8 cellular contexts compared by ENCODE assay signal in the genomic region with DNA sequence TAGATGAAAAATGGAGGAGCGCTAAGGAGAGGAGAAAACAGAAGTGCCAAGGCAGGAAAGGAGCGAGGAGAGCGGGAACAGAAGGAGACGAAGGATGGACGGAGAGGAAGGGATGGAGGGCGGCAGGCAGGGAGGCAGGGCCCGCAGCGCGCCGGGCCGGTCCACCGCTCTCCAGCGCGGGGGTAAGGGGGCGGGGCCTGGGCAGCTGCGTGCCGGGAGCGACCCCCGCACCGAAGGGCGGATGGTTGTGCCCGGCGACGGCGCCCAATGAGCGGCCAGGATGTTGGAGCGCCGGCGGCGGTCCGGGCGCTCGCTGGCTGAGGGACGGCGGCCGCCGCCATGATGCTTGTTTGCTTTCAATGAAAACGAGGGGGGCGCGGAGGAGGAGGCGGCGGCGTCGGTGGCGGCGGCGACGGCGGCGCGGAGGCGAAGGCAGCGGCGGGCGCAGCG. TPM values are rescaled to one million over a fixed set of nuclear protein-coding genes. Genes with fewer than 3 reads are reported as not detected.
DNase-seq lines count a peak whose midpoint lies in the region; ATAC-seq lines count a peak whose summit lies in the region.

CNOT6 (plus strand) TSS at position 320 of the 450 bp plus-strand sequence. CDS start 34,898 bp downstream, outside the sequence.

- no peaks in the 10 kb centered on the region for H3K27me3 Mint-ChIP-seq in activated CD4-positive, alpha-beta T cell treated with anti-CD3 and anti-CD28 coated beads, Interleukin-2, amount 10 ng/mL, durations not matched to agents 7 days and 5 days

- peak within 1 kb of the TSS; percentile 82 to 97 (median 94) for H3K4me2 ChIP-seq in BLaER1 treated with 17β-estradiol and CSF1 and Interleukin-3, amounts not matched to agents 10 nM and 100 nM

- H3K4me1 Mint-ChIP-seq in activated CD4-positive, alpha-beta T cell treated with anti-CD3 and anti-CD28 coated beads, Interleukin-2, amount 10 ng/mL, durations not matched to agents 7 days and 5 days: peaks cover 35% of the 10 kb centered on the region

- H3K4me3 Mint-ChIP-seq in activated CD4-positive, alpha-beta T cell treated with anti-CD3 and anti-CD28 coated beads, Interleukin-2, amount 10 ng/mL, durations not matched to agents 7 days and 5 days: peak within 1 kb of the TSS; percentile 87

- peak within 1 kb of the TSS; percentile 91 to 99 (median 98) for H3K9ac ChIP-seq in BLaER1 treated with 17β-estradiol and CSF1 and Interleukin-3, amounts not matched to agents 10 nM and 100 nM

- H3K27me3 ChIP-seq in BLaER1 treated with 17β-estradiol and CSF1 and Interleukin-3, amounts not matched to agents 10 nM and 100 nM: no peaks in the 10 kb centered on the region

- ATAC-seq in GM19351 (IDR thresholded peaks at IDR 0.05; ENCODE audit: unreplicated experiment): peak; percentile 87
- ATAC-seq in HG03520 (IDR thresholded peaks at IDR 0.05; ENCODE audit: unreplicated experiment): peak; percentile 94

- peak within 1 kb of the TSS; percentile 95 for H3K27ac Mint-ChIP-seq in activated CD4-positive, alpha-beta T cell treated with anti-CD3 and anti-CD28 coated beads, Interleukin-2, amount 10 ng/mL, durations not matched to agents 7 days and 5 days

- peaks cover 41 to 48% (median 46%) of the 10 kb centered on the region in 11 experiments; a peak in 21 of 22 replicates for H4K20me1 ChIP-seq in BLaER1 treated with 17β-estradiol and CSF1 and Interleukin-3, amounts not matched to agents 10 nM and 100 nM

- peaks cover 20 to 52% (median 40%) of the 10 kb centered on the region in 10 experiments for H3K4me1 ChIP-seq in BLaER1 treated with 17β-estradiol and CSF1 and Interleukin-3, amounts not matched to agents 10 nM and 100 nM

- H3K4me3 ChIP-seq in BLaER1 treated with 17β-estradiol and CSF1 and Interleukin-3, amounts not matched to agents 10 nM and 100 nM: peak within 1 kb of the TSS; percentile 83 to 100 (median 99)

- CTCF ChIA-PET in activated CD4-positive, alpha-beta T cell treated with anti-CD3 and anti-CD28 coated beads, Interleukin-2, amount 10 ng/mL, durations not matched to agents 7 days and 5 days (lab: Charles Lee): no interaction called here

- no peaks in the 10 kb centered on the region for H3K9me3 ChIP-seq in BLaER1 treated with 17β-estradiol and CSF1 and Interleukin-3, amounts not matched to agents 10 nM and 100 nM (replicated peaks in 1 of 11)

- DNase-seq in NCI-H526 treated with DMSO at 0.1 percent for 48 hours (lab: John Stamatoyannopoulos, UW) (peak; percentile 71), cortex of kidney (lab: John Stamatoyannopoulos, UW) (peak; percentile 55), left kidney (ENCODE audit: low read depth, low spot score) (peak; percentile 97)
- peak; percentile 92 for DNase-seq in activated CD4-positive, alpha-beta T cell treated with anti-CD3 and anti-CD28 coated beads, Interleukin-2, amount 10 ng/mL, durations not matched to agents 7 days and 5 days
- peak; percentile 92 for DNase-seq in stimulated activated CD4-positive, alpha-beta T cell treated with anti-CD3 and anti-CD28 coated beads, Interleukin-1b, Interleukin-23, amount 100 ng/mL, for 48 hours

- POLR2A ChIA-PET in activated CD4-positive, alpha-beta T cell treated with anti-CD3 and anti-CD28 coated beads, Interleukin-2, amount 10 ng/mL, durations not matched to agents 7 days and 5 days (lab: Charles Lee): no interaction called here

- peaks cover 11% of the 10 kb centered on the region for H3K36me3 Mint-ChIP-seq in activated CD4-positive, alpha-beta T cell treated with anti-CD3 and anti-CD28 coated beads, Interleukin-2, amount 10 ng/mL, durations not matched to agents 7 days and 5 days (ENCODE audit: low read depth)

- peaks cover 4% of the 10 kb centered on the region for H3K9me3 Mint-ChIP-seq in activated CD4-positive, alpha-beta T cell treated with anti-CD3 and anti-CD28 coated beads, Interleukin-2, amount 10 ng/mL, durations not matched to agents 7 days and 5 days

- H3K27ac ChIP-seq in BLaER1 treated with 17β-estradiol and CSF1 and Interleukin-3, amounts not matched to agents 10 nM and 100 nM: peak within 1 kb of the TSS; percentile 79 to 100 (median 99)

- H3K36me3 ChIP-seq in BLaER1 treated with 17β-estradiol and CSF1 and Interleukin-3, amounts not matched to agents 10 nM and 100 nM: peaks cover 0 to 38% (median 31%) of the 10 kb centered on the region in 11 experiments; a peak in 19 of 22 replicates

RNA-seq across cellular contexts. Expression of gene CNOT6, which starts in this region (rescaled TPM):
- 10 to 100 TPM; 38.3 to 44.8 TPM for total RNA-seq in activated CD4-positive, alpha-beta T cell treated with anti-CD3 and anti-CD28 coated beads, Interleukin-2, amount 10 ng/mL, durations not matched to agents 7 days and 5 days

Comparison
In these comparisons a context has a peak if more than half of its experiments do, and no peak if none do; other contexts are left out.
1. Peak in every context shown above with its lines: DNase-seq, ATAC-seq, H3K4me3 ChIP-seq and H3K27ac ChIP-seq.